In the genomic region with DNA sequence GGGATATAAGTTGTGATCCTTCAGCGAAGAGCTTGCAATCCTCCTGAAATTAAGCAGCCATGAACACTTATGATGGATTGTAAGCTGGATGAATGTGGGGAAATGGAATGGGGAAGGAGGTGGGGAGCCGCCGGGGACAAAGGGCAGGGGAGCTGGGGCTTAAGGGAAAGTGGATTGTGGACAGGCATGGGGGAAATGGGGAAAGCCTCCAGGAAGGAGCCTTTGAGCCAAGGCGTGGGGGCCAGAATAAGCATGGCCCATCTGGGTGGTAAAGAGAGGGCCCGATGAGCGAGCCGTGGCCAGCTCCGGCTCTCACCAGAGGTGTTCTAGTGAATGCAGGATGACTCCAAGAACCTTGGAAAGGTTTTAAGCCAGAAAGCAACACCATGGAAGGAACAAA, we compare ENCODE assay signal across 14 cellular contexts.
A peak's percentile ranks its signal among the peaks of the same experiment; 100 is the strongest.
DNase-seq lines count a peak whose midpoint lies in the region; ATAC-seq and TF ChIP-seq lines count a peak whose summit lies in the region.
"Had no signal": no experiment of that assay in that cellular context is flagged by ENCODE, and none has a peak within 500 bp of the region (broad histone marks: within the 10 kb centered on the region; RNA-seq: fewer than 3 reads in every experiment).

No MANE protein-coding gene starts in this region.

- peaks cover 10% of the 10 kb centered on the region for H3K36me3 Mint-ChIP-seq in natural killer cell treated with Interleukin-12 subunit alpha and Interleukin-12 subunit beta and Interleukin-15 and Interleukin-18, amount 100 ng/mL, for 72 hours

- peaks cover 67 to 68% of the 10 kb centered on the region in 2 donors for H3K4me1 Mint-ChIP-seq in natural killer cell treated with Interleukin-12 subunit alpha and Interleukin-12 subunit beta and Interleukin-15 and Interleukin-18, amount 100 ng/mL, for 72 hours (ENCODE audit: low read depth in 2 of 2)

- H3K27ac Mint-ChIP-seq in natural killer cell treated with Interleukin-12 subunit alpha and Interleukin-12 subunit beta and Interleukin-15 and Interleukin-18, amount 100 ng/mL, for 72 hours = peak overlapping the region; percentile 34 to 55

- no peak for ATAC-seq in natural killer cell treated with Interleukin-12 subunit alpha and Interleukin-12 subunit beta and Interleukin-15 and Interleukin-18, amount 100 ng/mL, for 72 hours
- ATAC-seq in GM21576 (IDR thresholded peaks at IDR 0.05; ENCODE audit: unreplicated experiment) = no peak
- no peak for ATAC-seq in HG02973 (IDR thresholded peaks at IDR 0.05; ENCODE audit: unreplicated experiment)

- H3K4me1 ChIP-seq in ectodermal cell (ENCODE audit: control insufficient read depth, insufficient read depth, low read length) (peaks cover 48% of the 10 kb centered on the region), transverse colon (peaks cover 14 to 30% (median 20%) of the 10 kb centered on the region in 4 donors)

- no peak for TF ChIP-seq CTCF in transverse colon (IDR thresholded peaks at IDR 0.05)

- no peak for TF ChIP-seq EP300 in transverse colon (IDR thresholded peaks at IDR 0.05; ENCODE audit: low read depth)

- H3K36me3 ChIP-seq in ectodermal cell (ENCODE audit: control insufficient read depth, insufficient read depth, low read length) (no peaks in the 10 kb centered on the region), transverse colon (no peaks in the 10 kb centered on the region)

- WGBS in ectodermal cell, 2 experiments = 93 to 94% methylated on average over 8 of the region's 8 CpGs
- 91 to 95% methylated on average over 7 to 8 of the region's 8 CpGs for WGBS in transverse colon (ENCODE audit: low coverage in 1 of 2), 2 donors

- H3K9me3 Mint-ChIP-seq in natural killer cell treated with Interleukin-12 subunit alpha and Interleukin-12 subunit beta and Interleukin-15 and Interleukin-18, amount 100 ng/mL, for 72 hours = peaks cover 4% of the 10 kb centered on the region

- no peak overlapping the region for H3K4me3 ChIP-seq in ectodermal cell (ENCODE audit: insufficient read depth, low read depth, low read length)
- no peak overlapping the region for H3K4me3 ChIP-seq in transverse colon
- H3K4me3 ChIP-seq: testis had no signal

- H3K9me3 ChIP-seq in ectodermal cell (ENCODE audit: control insufficient read depth, low read length) = peaks cover 2% of the 10 kb centered on the region
- H3K9me3 ChIP-seq in transverse colon = no peaks in the 10 kb centered on the region
- H3K9me3 ChIP-seq: testis had no signal

- H3K27ac ChIP-seq in ectodermal cell (ENCODE audit: insufficient read depth, low read depth, low read length, poor library complexity, severe bottlenecking) (peak overlapping the region; percentile 85), transverse colon (peak overlapping the region in 3 of 4 donors; percentile 14 to 57 (median 55))

- in situ Hi-C loops in transverse colon (cut with MboI; ENCODE audit: low pct_ligation_motif_present in 1 of 4, low pct_unique_long_range_greater_than_20kb in 1 of 4, low sequenced_read_pairs in 3 of 4) = no loop called here

- DNase-seq in activated CD4-positive, CD25-positive, alpha-beta regulatory T cell treated with anti-CD3 and anti-CD28 coated beads, Interleukin-2, amount 50 U/mL, for 72 hours = peak; percentile 11
- DNase-seq in activated CD4-positive, CD25-positive, alpha-beta regulatory T cell (lab: John Stamatoyannopoulos, UW) = no peak
- DNase-seq in natural killer cell treated with Interleukin-12 subunit alpha and Interleukin-12 subunit beta and Interleukin-15 and Interleukin-18, amount 100 ng/mL, for 72 hours (ENCODE audit: low spot score) = no peak
- no peak for DNase-seq in transverse colon
- no peak for DNase-seq in activated effector memory CD4-positive, alpha-beta T cell treated with anti-CD3 and anti-CD28 coated beads, Interleukin-2, amount 50 U/mL, for 16 hours
- DNase-seq: 8988T, hypothalamus, midbrain, NCI-H524 treated with DMSO at 0.1 percent for 48 hours, SIG-M5, testis had no signal

- TF ChIP-seq POLR2A in transverse colon (IDR thresholded peaks at IDR 0.05) = no peak

- no peaks in the 10 kb centered on the region for H3K27me3 ChIP-seq in ectodermal cell (ENCODE audit: control insufficient read depth, insufficient read depth, low read length, poor library complexity, severe bottlenecking)
- H3K27me3 ChIP-seq in transverse colon = no peaks in the 10 kb centered on the region
- H3K27me3 ChIP-seq: testis had no signal

- intact Hi-C loops in transverse colon (cut with DNase I; ENCODE audit: low total_unique reads) = no loop called here

- H3K27me3 Mint-ChIP-seq in natural killer cell treated with Interleukin-12 subunit alpha and Interleukin-12 subunit beta and Interleukin-15 and Interleukin-18, amount 100 ng/mL, for 72 hours = no peaks in the 10 kb centered on the region

- no peak overlapping the region for H3K4me3 Mint-ChIP-seq in natural killer cell treated with Interleukin-12 subunit alpha and Interleukin-12 subunit beta and Interleukin-15 and Interleukin-18, amount 100 ng/mL, for 72 hours
